Comparison of ENCODE assay signal across 8 cellular contexts in genomic region chr7:90346326-90347125, GRCh38. TPM values are rescaled to one million over a fixed set of nuclear protein-coding genes. Genes with fewer than 3 reads are reported as not detected.
DNase-seq lines count a peak whose midpoint lies in the region; ATAC-seq and TF ChIP-seq lines count a peak whose summit lies in the region.

TSS of gene GTPBP10 (plus strand) at chr7:90346716. CDS start at chr7:90346742, 26 bp downstream.

- TF ChIP-seq POLR2A in NB4 (IDR thresholded peaks at IDR 0.05; ENCODE audit: extremely low read depth, insufficient read length), result peak; percentile 98

- DNase-seq in GM10248 (ENCODE audit: extremely low spot score), result peak; percentile 93
- peak; percentile 99 for DNase-seq in NB4 (ENCODE audit: low read depth)
- peak; percentile 84 for DNase-seq in SK-N-MC (ENCODE audit: low read depth, low spot score)
- DNase-seq in activated naive CD4-positive, alpha-beta T cell treated with anti-CD3 and anti-CD28 coated beads, Interleukin-2, amount 50 U/mL, for 16 hours, result peak; percentile 96
- DNase-seq in glomerular endothelial cell (ENCODE audit: extremely low read depth, low read depth, low spot score), result peak; percentile 77
- DNase-seq in occipital lobe (lab: John Stamatoyannopoulos, UW), result peak; percentile 88

- peak within 1 kb of the TSS; percentile 83 for H3K9ac ChIP-seq in SK-N-MC (ENCODE audit: insufficient read length)

- CTCF ChIA-PET in GM10248 (lab: Yijun Ruan, JAX), result interaction anchor here (0.7 to 1.9 kb wide), 12 partner anchors 8 to 194 kb away, joined by 3 to 11 read pairs (median 4); partner anchors contain the start of gene CLDN12

- POLR2A ChIA-PET in GM10248 (lab: Yijun Ruan, JAX), result no interaction called here

- H3K27ac ChIP-seq in SK-N-MC (peak within 1 kb of the TSS; percentile 95), temporal lobe (ENCODE audit: low read depth, low read length) (peak within 1 kb of the TSS; percentile 66)

- peak; percentile 98 for ATAC-seq in HG02571 (IDR thresholded peaks at IDR 0.05; ENCODE audit: unreplicated experiment)

- H3K9me3 ChIP-seq in SK-N-MC (ENCODE audit: low read depth, low read length), result no peaks in the 10 kb centered on the region

- H3K4me3 ChIP-seq in NB4 (ENCODE audit: low read depth, low read length) (peak within 1 kb of the TSS; percentile 97), SK-N-MC (peak within 1 kb of the TSS; percentile 81)

- H3K36me3 ChIP-seq in SK-N-MC (ENCODE audit: insufficient read depth, low read length), result peaks cover 11% of the 10 kb centered on the region

- TF ChIP-seq CTCF in GM10248 (IDR thresholded peaks at IDR 0.05; ENCODE audit: control extremely low read depth, extremely low read depth, low read depth, missing control alignments) (peak; percentile 85), NB4 (IDR thresholded peaks at IDR 0.05; ENCODE audit: low read depth, low read length) (peak; percentile 72)

RNA-seq across cellular contexts. Expression of gene GTPBP10, which starts in this region (rescaled TPM):
- total RNA-seq in glomerular endothelial cell (8.6 and 9.0 TPM in 2 replicates), occipital lobe (27.5 TPM), temporal lobe (16.5 TPM)

Comparison
In these comparisons a context has a peak if more than half of its experiments do, and no peak if none do; other contexts are left out.
1. Peak in every context shown above with its lines: DNase-seq, ATAC-seq, H3K4me3 ChIP-seq and H3K27ac ChIP-seq.